8 cellular contexts compared by ENCODE assay signal in the genomic region with DNA sequence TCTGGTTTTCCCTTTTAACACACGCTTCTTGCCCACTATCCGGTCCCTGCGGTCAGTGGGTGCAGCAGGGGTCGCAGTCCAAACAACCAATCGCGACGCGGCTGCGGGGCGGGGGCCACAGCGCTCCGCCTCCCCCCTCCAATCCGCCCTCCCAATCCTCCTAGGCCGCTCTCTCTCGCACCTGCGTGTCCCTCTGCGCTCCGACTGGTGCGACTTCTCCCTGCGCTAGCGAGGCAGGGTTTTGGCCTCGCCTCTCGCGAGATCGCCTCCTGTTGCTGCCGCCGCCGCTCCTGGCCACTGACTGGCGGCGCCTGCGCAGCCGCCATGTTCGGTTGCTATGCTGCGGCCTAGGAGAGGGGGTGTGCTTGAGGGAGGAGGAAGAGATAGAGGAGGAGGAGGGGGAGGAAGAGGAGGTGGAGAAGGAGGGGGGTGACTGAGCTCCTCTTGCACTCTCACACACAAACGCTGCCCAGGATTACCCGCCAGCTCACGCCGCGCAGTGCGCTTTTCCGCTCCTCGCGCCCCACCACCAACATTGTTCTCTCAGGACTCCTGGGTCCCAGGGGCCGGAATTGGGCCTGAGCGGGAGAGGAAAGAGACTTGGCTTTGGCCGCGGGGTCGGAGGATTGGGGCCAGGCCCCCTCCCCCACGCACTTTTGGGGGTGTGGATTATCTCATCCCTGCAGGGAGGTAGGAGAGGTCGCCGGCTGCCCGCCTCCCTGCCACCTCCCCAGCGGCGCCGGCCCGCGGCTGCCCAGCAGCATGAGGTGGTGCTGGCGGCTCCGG. TPM values are rescaled to one million over a fixed set of nuclear protein-coding genes. Genes with fewer than 3 reads are reported as not detected.
A peak's percentile ranks its signal among the peaks of the same experiment; 100 is the strongest.
DNase-seq lines count a peak whose midpoint lies in the region; ATAC-seq, FAIRE-seq and TF ChIP-seq lines count a peak whose summit lies in the region.

A gene with protein sequence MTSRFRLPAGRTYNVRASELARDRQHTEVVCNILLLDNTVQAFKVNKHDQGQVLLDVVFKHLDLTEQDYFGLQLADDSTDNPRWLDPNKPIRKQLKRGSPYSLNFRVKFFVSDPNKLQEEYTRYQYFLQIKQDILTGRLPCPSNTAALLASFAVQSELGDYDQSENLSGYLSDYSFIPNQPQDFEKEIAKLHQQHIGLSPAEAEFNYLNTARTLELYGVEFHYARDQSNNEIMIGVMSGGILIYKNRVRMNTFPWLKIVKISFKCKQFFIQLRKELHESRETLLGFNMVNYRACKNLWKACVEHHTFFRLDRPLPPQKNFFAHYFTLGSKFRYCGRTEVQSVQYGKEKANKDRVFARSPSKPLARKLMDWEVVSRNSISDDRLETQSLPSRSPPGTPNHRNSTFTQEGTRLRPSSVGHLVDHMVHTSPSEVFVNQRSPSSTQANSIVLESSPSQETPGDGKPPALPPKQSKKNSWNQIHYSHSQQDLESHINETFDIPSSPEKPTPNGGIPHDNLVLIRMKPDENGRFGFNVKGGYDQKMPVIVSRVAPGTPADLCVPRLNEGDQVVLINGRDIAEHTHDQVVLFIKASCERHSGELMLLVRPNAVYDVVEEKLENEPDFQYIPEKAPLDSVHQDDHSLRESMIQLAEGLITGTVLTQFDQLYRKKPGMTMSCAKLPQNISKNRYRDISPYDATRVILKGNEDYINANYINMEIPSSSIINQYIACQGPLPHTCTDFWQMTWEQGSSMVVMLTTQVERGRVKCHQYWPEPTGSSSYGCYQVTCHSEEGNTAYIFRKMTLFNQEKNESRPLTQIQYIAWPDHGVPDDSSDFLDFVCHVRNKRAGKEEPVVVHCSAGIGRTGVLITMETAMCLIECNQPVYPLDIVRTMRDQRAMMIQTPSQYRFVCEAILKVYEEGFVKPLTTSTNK (plus strand): TSS at position 472 of the 786 bp plus-strand sequence. CDS start 49,932 bp downstream, outside the sequence.

- no peaks in the 10 kb centered on the region for H3K36me3 ChIP-seq in BE2C

- H3K4me3 ChIP-seq in BE2C (ENCODE audit: low read depth, low read length), result peak within 1 kb of the TSS; percentile 90

- H3K4me1 ChIP-seq in BE2C, result no peaks in the 10 kb centered on the region

- no peaks in the 10 kb centered on the region for H3K27me3 ChIP-seq in BE2C

- peak; percentile 94 for ATAC-seq in HG03460 (IDR thresholded peaks at IDR 0.05; ENCODE audit: unreplicated experiment)

- peak; percentile 18 for FAIRE-seq in colon (lab: Jason Lieb, UNC)

- H3K9me3 ChIP-seq in BE2C, result no peaks in the 10 kb centered on the region

- TF ChIP-seq CTCF in BE2C (IDR thresholded peaks at IDR 0.05; ENCODE audit: low read depth, low read length), result no peak

- DNase-seq in BE2C, result peak; percentile 93
- peak; percentile 92 for DNase-seq in GM19240 (ENCODE audit: insufficient read length, low spot score)
- DNase-seq in NCI-H526 (lab: John Stamatoyannopoulos, UW), result peak; percentile 98 to 99
- DNase-seq in activated CD4-positive, alpha-beta T cell treated with anti-CD3 and anti-CD28 coated beads for 48 hours, result peak; percentile 96
- DNase-seq in kidney glomerular epithelial cell (lab: John Stamatoyannopoulos, UW), result peak; percentile 98
- peak; percentile 79 to 91 for DNase-seq in stimulated activated CD4-positive, alpha-beta T cell treated with anti-CD3 and anti-CD28 coated beads, Interleukin-1b, Interleukin-23, amount 100 ng/mL, for 1 hour (ENCODE audit: low read depth in 2 of 2)

RNA-seq across cellular contexts. Expression of the gene that starts here (rescaled TPM):
- 6.0 TPM for polyA plus RNA-seq in BE2C (2012; ENCODE audit: insufficient read depth, insufficient read length, low read depth)

Comparison
In these comparisons a context has a peak if more than half of its experiments do, and no peak if none do; other contexts are left out.
1. Peak in every context shown above with its lines: DNase-seq, ATAC-seq and H3K4me3 ChIP-seq.